Comparison of ENCODE assay signal across 12 cellular contexts in the genomic region with DNA sequence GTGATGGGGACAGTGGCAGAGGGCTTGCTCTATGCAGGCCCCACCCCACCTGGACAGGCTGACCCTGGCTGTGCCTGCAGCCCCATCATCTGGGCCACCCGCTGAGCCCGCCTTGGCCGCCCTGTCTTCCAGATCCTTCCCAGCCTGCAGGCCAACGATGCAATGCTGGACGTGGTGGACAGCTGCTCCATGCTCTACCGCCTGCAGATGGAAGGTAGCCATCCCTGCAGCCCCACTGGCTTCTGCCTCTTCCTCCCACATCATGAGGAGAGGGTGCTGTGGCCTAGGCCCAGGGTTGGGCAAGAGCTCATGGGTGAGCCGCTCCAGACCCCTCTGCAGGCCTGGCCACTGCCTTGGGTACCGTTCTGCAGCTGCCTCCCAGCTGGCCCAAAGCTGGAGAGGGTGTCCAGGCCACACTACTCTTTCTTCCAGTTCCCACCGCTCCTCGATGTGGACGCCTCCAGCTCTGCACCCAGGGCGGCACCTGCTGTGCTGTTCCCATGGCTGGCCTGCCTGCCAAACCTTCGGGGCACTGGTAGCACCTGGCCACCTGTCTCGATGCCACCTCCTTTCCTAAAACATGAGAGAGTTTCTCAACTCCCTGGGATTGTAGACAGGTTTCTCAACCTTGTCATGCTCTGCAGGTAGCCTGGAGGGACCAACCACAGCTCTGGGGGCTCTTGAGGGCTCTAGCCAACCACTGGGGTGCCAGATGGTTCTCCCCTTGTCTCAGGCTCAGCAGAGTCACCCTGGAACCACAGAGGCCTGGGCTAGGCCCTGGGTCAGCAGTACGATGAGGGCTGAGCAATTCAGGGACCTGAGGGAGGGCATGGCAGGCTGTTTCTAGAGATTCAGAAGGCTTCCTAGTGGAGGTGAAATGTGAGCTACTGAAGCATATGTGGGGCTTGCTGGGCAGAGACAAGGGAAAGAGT. TPM values are rescaled to one million over a fixed set of nuclear protein-coding genes. Genes with fewer than 3 reads are reported as not detected.
A peak's percentile ranks its signal among the peaks of the same experiment; 100 is the strongest.
DNase-seq lines count a peak whose midpoint lies in the region; TF ChIP-seq lines count a peak whose summit lies in the region.
"Had no signal": no experiment of that assay in that cellular context is flagged by ENCODE, and none has a peak within 500 bp of the region (broad histone marks: within the 10 kb centered on the region; RNA-seq: fewer than 3 reads in every experiment).

No MANE protein-coding gene starts in this region.

- H3K9me3 Mint-ChIP-seq in T-helper 2 cell treated with Interferon-gamma antibody and Interleukin-4, amounts not matched to agents 5 μg/mL and 100 μg/mL, for 36 hours, result peaks cover 1% of the 10 kb centered on the region

- H3K36me3 Mint-ChIP-seq in T-helper 2 cell treated with Interferon-gamma antibody and Interleukin-4, amounts not matched to agents 5 μg/mL and 100 μg/mL, for 36 hours (ENCODE audit: low read depth), result peaks cover 17% of the 10 kb centered on the region

- peak overlapping the region; percentile 86 for H3K27ac Mint-ChIP-seq in T-helper 2 cell treated with Interferon-gamma antibody and Interleukin-4, amounts not matched to agents 5 μg/mL and 100 μg/mL, for 36 hours

- peak overlapping the region; percentile 57 for H3K4me3 ChIP-seq in NB4 (ENCODE audit: low read depth, low read length)
- no peak overlapping the region for H3K4me3 ChIP-seq in esophagus (ENCODE audit: low read depth in 1 of 2, low read length in 2 of 2)
- H3K4me3 ChIP-seq in skin epidermis, result no peak overlapping the region
- H3K4me3 ChIP-seq in vagina, result no peak overlapping the region
- H3K4me3 ChIP-seq: smooth muscle cell had no signal

- intact Hi-C loops in vagina (cut with DNase I), result no loop called here

- no peaks in the 10 kb centered on the region for H3K27me3 Mint-ChIP-seq in T-helper 2 cell treated with Interferon-gamma antibody and Interleukin-4, amounts not matched to agents 5 μg/mL and 100 μg/mL, for 36 hours (ENCODE audit: low read depth)

- H3K36me3 ChIP-seq in esophagus (ENCODE audit: control insufficient read depth in 2 of 2, insufficient read depth in 2 of 2, low read length in 1 of 2) (peaks cover 5 to 33% of the 10 kb centered on the region in 2 donors), vagina (peaks cover 0 to 44% of the 10 kb centered on the region in 2 donors)

- TF ChIP-seq CTCF in NB4 (IDR thresholded peaks at IDR 0.05; ENCODE audit: low read depth, low read length) (no peak), vagina (IDR thresholded peaks at IDR 0.05) (no peak)

- no peaks in the 10 kb centered on the region for H3K9me3 ChIP-seq in esophagus (ENCODE audit: control insufficient read depth in 2 of 2, insufficient read depth in 1 of 2, low read depth in 1 of 2, low read length in 1 of 2)
- no peaks in the 10 kb centered on the region for H3K9me3 ChIP-seq in vagina

- no peak for TF ChIP-seq POLR2A in NB4 (IDR thresholded peaks at IDR 0.05; ENCODE audit: extremely low read depth, insufficient read length)
- TF ChIP-seq POLR2A in vagina (IDR thresholded peaks at IDR 0.05), result no peak

- H3K27me3 ChIP-seq in esophagus (ENCODE audit: control insufficient read depth in 1 of 2, insufficient read depth in 2 of 2, low read length in 2 of 2), result no peaks in the 10 kb centered on the region
- H3K27me3 ChIP-seq in vagina, result no peaks in the 10 kb centered on the region

- peak overlapping the region; percentile 68 for H3K4me3 Mint-ChIP-seq in T-helper 2 cell treated with Interferon-gamma antibody and Interleukin-4, amounts not matched to agents 5 μg/mL and 100 μg/mL, for 36 hours

- H3K4me1 Mint-ChIP-seq in T-helper 2 cell treated with Interferon-gamma antibody and Interleukin-4, amounts not matched to agents 5 μg/mL and 100 μg/mL, for 36 hours (ENCODE audit: low read depth), result peaks cover 9% of the 10 kb centered on the region

- no peaks in the 10 kb centered on the region for H3K4me1 ChIP-seq in esophagus (ENCODE audit: control insufficient read depth in 2 of 2, insufficient read depth in 2 of 2, low read length in 1 of 2)
- H3K4me1 ChIP-seq in vagina, result no peaks in the 10 kb centered on the region

- no peak for DNase-seq in T-helper 2 cell treated with Interferon-gamma antibody and Interleukin-4, amounts not matched to agents 5 μg/mL and 100 μg/mL, for 36 hours (ENCODE audit: low spot score)
- DNase-seq in T-helper 2 cell (no peak), NB4 (ENCODE audit: low read depth) (peak; percentile 18), vagina (ENCODE audit: extremely low spot score in 2 of 2) (no peak), NK-92 (lab: John Stamatoyannopoulos, UW; ENCODE audit: unreplicated experiment) (no peak), NCI-H748 treated with DMSO at 0.1 percent for 48 hours (lab: John Stamatoyannopoulos, UW) (no peak)
- DNase-seq: NCI-H1436 had no signal

- H3K27ac ChIP-seq in esophagus (ENCODE audit: low read depth in 2 of 2, low read length in 1 of 2), result peak overlapping the region; percentile 29 to 42
- peak overlapping the region in 19 of 21 experiments; percentile 4 to 79 (median 63) for H3K27ac ChIP-seq in skin epidermis
- H3K27ac ChIP-seq in vagina, result no peak overlapping the region
- H3K27ac ChIP-seq: epithelial cell of prostate had no signal

- 86% methylated on average over 15 of the region's 15 CpGs for WGBS in esophagus, 2 donors

RNA-seq across cellular contexts. Expression of a gene that starts 9.5 kb away (rescaled TPM):
- polyA plus RNA-seq in esophagus, result 1 to 10 TPM; 5.0 to 7.4 TPM
- total RNA-seq in vagina, result 2.2 TPM

RNA-seq across cellular contexts. Expression of a gene that starts 19.4 kb away (rescaled TPM):
- polyA plus RNA-seq in esophagus, result 1 to 10 TPM; 6.7 to 9.5 TPM
- 58.7 TPM for total RNA-seq in vagina

RNA-seq across cellular contexts. Expression of a gene that starts 24.1 kb away (rescaled TPM):
- polyA plus RNA-seq in esophagus, result under 1 TPM; 0.10 to 0.11 TPM
- total RNA-seq in vagina, result not detected
- total RNA-seq: myocyte, smooth muscle cell had no signal

RNA-seq across cellular contexts. Expression of a gene that starts 37.1 kb away (rescaled TPM):
- 1 to 10 TPM; 6.6 to 7.4 TPM for polyA plus RNA-seq in esophagus
- total RNA-seq in vagina, result 22.1 TPM

RNA-seq across cellular contexts. Expression of a gene that starts 48.3 kb away (rescaled TPM):
- 10 to 100 TPM; 24.3 to 32.4 TPM for polyA plus RNA-seq in esophagus
- total RNA-seq in vagina, result 37.1 TPM
